ENCODE assay signal across 22 cellular contexts in genomic region chr6:47403801-47404200, GRCh38.
"Had no signal": no experiment of that assay in that cellular context is flagged by ENCODE, and none has a peak within 500 bp of the region (broad histone marks: within the 10 kb centered on the region; RNA-seq: fewer than 3 reads in every experiment).

No MANE protein-coding gene starts in this region.

- H3K36me3 ChIP-seq: ascending aorta, brain microvascular endothelial cell, tibial nerve had no signal

- H3K4me3 ChIP-seq: ascending aorta, tibial nerve had no signal

- H3K27me3 ChIP-seq: ascending aorta, brain microvascular endothelial cell, tibial nerve had no signal

- DNase-seq: activated CD4-positive, alpha-beta memory T cell treated with anti-CD3 and anti-CD28 coated beads for 36 hours; activated CD4-positive, alpha-beta T cell treated with anti-CD3 and anti-CD28 coated beads, Interleukin-2, amount 10 ng/mL, durations not matched to agents 24 days and 14 days; activated CD4-positive, CD25-positive, alpha-beta regulatory T cell treated with anti-CD3 and anti-CD28 coated beads, Interleukin-2, amount 50 U/mL, for 72 hours; activated CD8-positive, alpha-beta memory T cell treated with anti-CD3 and anti-CD28 coated beads, Interleukin-2, amount 50 U/mL, for 48 hours; activated gamma-delta T cell; activated naive CD4-positive, alpha-beta T cell treated with anti-CD3 and anti-CD28 coated beads, Interleukin-2, amount 10 ng/mL, durations not matched to agents 7 days and 5 days; activated naive CD8-positive, alpha-beta T cell treated with anti-CD3 and anti-CD28 coated beads, Interleukin-2, amount 10 ng/mL, durations not matched to agents 7 days and 5 days; activated T-cell treated with anti-CD3 and anti-CD28 coated beads, Interleukin-2, amount 50 U/mL, for 24 hours; brain microvascular endothelial cell; caudate nucleus; head of caudate nucleus; left ventricle myocardium superior; natural killer cell; posterior cingulate gyrus; right cardiac atrium; stimulated activated CD4-positive, alpha-beta T cell treated with anti-CD3 and anti-CD28 coated beads, Interleukin-2, amount 100 ng/mL, for 48 hours; stimulated activated naive CD4-positive, alpha-beta T cell treated with Interleukin-2 at 50 U/mL for 16 hours; T-helper 17 cell; T1000 had no signal

- FAIRE-seq: endothelial cell of umbilical vein had no signal

- H3K27ac ChIP-seq: ascending aorta, brain microvascular endothelial cell, tibial nerve had no signal

- H3K9me3 ChIP-seq: ascending aorta, tibial nerve had no signal

- H3K4me1 ChIP-seq: ascending aorta, tibial nerve had no signal

- ATAC-seq: left ventricle myocardium superior, natural killer cell, right cardiac atrium, T-helper 17 cell had no signal
